Comparison of ENCODE assay signal across 8 cellular contexts in genomic region chr3:100335137-100335833, GRCh38. TPM values are rescaled to one million over a fixed set of nuclear protein-coding genes. Genes with fewer than 3 reads are reported as not detected.
A peak's percentile ranks its signal among the peaks of the same experiment; 100 is the strongest.
DNase-seq lines count a peak whose midpoint lies in the region; ATAC-seq, FAIRE-seq and TF ChIP-seq lines count a peak whose summit lies in the region.

No MANE protein-coding gene starts in this region.

- 0 out of 2 replicates have a peak, but pooled peaks cover 4% of the 10 kb centered on the region for H4K20me1 ChIP-seq in BLaER1

- ATAC-seq in GM18858 (IDR thresholded peaks at IDR 0.05; ENCODE audit: unreplicated experiment) (peak; percentile 38), HG03280 (IDR thresholded peaks at IDR 0.05; ENCODE audit: unreplicated experiment) (peak; percentile 42)

- H3K4me2 ChIP-seq in BLaER1, result peak overlapping the region; percentile 89

- H3K36me3 ChIP-seq in BLaER1 (peaks cover 16% of the 10 kb centered on the region), bronchial epithelial cell (ENCODE audit: control insufficient read depth, insufficient read depth, low read length) (peaks cover 1% of the 10 kb centered on the region)

- H3K27me3 ChIP-seq in BLaER1 (no peaks in the 10 kb centered on the region), bronchial epithelial cell (ENCODE audit: control insufficient read depth, insufficient read depth, low read length) (no peaks in the 10 kb centered on the region)

- peak overlapping the region; percentile 91 for H3K9ac ChIP-seq in BLaER1

- H3K4me1 ChIP-seq in BLaER1, result peaks cover 18% of the 10 kb centered on the region

- H3K27ac ChIP-seq in BLaER1, result peak overlapping the region; percentile 93

- H3K9me3 ChIP-seq in BLaER1, result no peaks in the 10 kb centered on the region

- H3K4me3 ChIP-seq in BLaER1, result peak overlapping the region; percentile 91
- peak overlapping the region; percentile 56 for H3K4me3 ChIP-seq in bronchial epithelial cell (ENCODE audit: low read depth, low read length)

- no peak for FAIRE-seq in bronchial epithelial cell (lab: Jason Lieb, UNC)

- TF ChIP-seq CTCF in bronchial epithelial cell (IDR thresholded peaks at IDR 0.05; ENCODE audit: insufficient read depth, low read length, severe bottlenecking), result no peak

- peak; percentile 53 for DNase-seq in RPMI8226
- peak; percentile 32 for DNase-seq in bronchial epithelial cell (ENCODE audit: low read depth)
- peak; percentile 53 for DNase-seq in left kidney (ENCODE audit: low read depth, low spot score)
- DNase-seq in stimulated activated CD8-positive, alpha-beta memory T cell treated with anti-CD3 and anti-CD28 coated beads, Interleukin-7, amount 100 ng/mL, for 4 hours (ENCODE audit: low read depth in 2 of 2), result peak; percentile 7 to 12
- no peak for DNase-seq in GDM1 (lab: John Stamatoyannopoulos, UW)

RNA-seq across cellular contexts. Expression of gene NIT2, which starts 0.7 kb away (rescaled TPM):
- 15.3 and 21.9 TPM in 2 replicates for total RNA-seq in bronchial epithelial cell
